1 cellular context compared by ENCODE assay signal in the genomic region with DNA sequence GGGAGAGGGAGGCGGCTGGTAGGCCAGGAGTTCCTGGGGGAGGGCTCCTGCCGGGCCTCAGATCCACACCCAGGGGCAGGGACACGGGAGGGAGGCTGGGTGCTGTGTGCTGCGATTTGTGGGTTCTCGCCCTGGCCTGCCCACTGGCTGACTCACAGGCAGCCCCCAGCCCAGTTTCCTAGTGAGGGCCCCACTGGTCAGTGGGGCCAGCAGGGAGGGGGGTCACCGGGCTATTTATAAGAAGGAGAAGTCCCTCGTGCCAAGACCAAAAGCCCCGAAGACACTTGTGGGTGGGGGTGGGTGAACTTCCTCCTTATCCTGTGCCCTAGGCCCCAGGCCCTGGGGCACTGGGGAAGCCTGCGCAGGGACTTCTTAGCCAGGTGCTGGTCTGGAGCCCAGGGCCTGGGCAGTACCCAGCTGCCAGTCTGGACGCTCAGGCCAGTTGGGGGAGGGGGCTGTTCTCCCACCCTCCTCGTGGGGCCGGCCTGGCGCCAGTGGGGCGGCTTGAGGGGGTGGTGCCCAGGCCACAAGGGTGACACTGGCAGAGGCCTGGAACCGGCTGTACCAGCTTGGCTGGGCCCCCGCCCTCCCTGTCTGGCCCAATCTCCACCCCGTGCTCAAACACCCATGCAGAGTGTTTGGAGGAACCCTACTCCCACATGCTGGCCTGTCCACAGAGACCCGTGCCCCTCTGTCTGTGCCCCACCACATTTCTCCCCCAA.
TF ChIP-seq lines count a peak whose summit lies in the region.

No MANE protein-coding gene starts in this region.

TF ChIP-seq in HCT116, 20 proteins besides CTCF, POLR2A, EP300 and RAD21:
- TF ChIP-seq, protein P1, sequence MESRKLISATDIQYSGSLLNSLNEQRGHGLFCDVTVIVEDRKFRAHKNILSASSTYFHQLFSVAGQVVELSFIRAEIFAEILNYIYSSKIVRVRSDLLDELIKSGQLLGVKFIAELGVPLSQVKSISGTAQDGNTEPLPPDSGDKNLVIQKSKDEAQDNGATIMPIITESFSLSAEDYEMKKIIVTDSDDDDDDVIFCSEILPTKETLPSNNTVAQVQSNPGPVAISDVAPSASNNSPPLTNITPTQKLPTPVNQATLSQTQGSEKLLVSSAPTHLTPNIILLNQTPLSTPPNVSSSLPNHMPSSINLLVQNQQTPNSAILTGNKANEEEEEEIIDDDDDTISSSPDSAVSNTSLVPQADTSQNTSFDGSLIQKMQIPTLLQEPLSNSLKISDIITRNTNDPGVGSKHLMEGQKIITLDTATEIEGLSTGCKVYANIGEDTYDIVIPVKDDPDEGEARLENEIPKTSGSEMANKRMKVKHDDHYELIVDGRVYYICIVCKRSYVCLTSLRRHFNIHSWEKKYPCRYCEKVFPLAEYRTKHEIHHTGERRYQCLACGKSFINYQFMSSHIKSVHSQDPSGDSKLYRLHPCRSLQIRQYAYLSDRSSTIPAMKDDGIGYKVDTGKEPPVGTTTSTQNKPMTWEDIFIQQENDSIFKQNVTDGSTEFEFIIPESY (IDR thresholded peaks at IDR 0.05; ENCODE audit: extremely low read depth, insufficient replicate concordance, low read length), result no peak
- TF ChIP-seq POLR2AphosphoS5 (IDR thresholded peaks at IDR 0.05; ENCODE audit: low read depth, low read length), result no peak
